ENCODE assay signal across 8 cellular contexts in genomic region chr17:2828396-2829038, GRCh38. TPM values are rescaled to one million over a fixed set of nuclear protein-coding genes. Genes with fewer than 3 reads are reported as not detected.
DNase-seq lines count a peak whose midpoint lies in the region; ATAC-seq and TF ChIP-seq lines count a peak whose summit lies in the region.

No MANE protein-coding gene starts in this region.

- H3K4me1 ChIP-seq in liver (ENCODE audit: control insufficient read depth in 4 of 4, insufficient read depth in 4 of 4, low read length in 3 of 4) = peaks cover 0 to 2% (median 0%) of the 10 kb centered on the region in 4 donors

- H3K27me3 ChIP-seq in liver (ENCODE audit: control insufficient read depth in 4 of 4, insufficient read depth in 4 of 4, low read length in 3 of 4) = no peaks in the 10 kb centered on the region

- TF ChIP-seq CTCF in coronary artery (IDR thresholded peaks at IDR 0.05) (peak; percentile 89), liver (IDR thresholded peaks at IDR 0.05; ENCODE audit: low read depth, low read length, missing input control) (peak; percentile 86)

- ATAC-seq in GM19452 (IDR thresholded peaks at IDR 0.05; ENCODE audit: unreplicated experiment) = peak; percentile 67
- ATAC-seq in GM19395 (IDR thresholded peaks at IDR 0.05; ENCODE audit: unreplicated experiment) = no peak

- no peaks in the 10 kb centered on the region for H3K9me3 ChIP-seq in liver (ENCODE audit: control insufficient read depth in 4 of 4, low read length in 3 of 4)

- H3K27ac ChIP-seq in coronary artery = no peak overlapping the region
- no peak overlapping the region for H3K27ac ChIP-seq in liver (ENCODE audit: low read depth in 1 of 2, low read length in 2 of 2)

- no peak overlapping the region for H3K4me3 ChIP-seq in coronary artery
- no peak overlapping the region for H3K4me3 ChIP-seq in liver (ENCODE audit: low read depth in 1 of 3, low read length in 3 of 3)

- H3K9ac ChIP-seq in liver (ENCODE audit: low read depth in 1 of 2, low read length in 2 of 2) = no peak overlapping the region

- 20% methylated on average over 14 of the region's 14 CpGs for WGBS in liver

- DNase-seq in AG20443 (ENCODE audit: low spot score) (peak; percentile 89), NCI-H460 (ENCODE audit: extremely low read depth, low read depth) (peak; percentile 50), coronary artery (ENCODE audit: low spot score) (no peak)
- peak; percentile 68 to 72 for DNase-seq in activated CD4-positive, alpha-beta T cell treated with anti-CD3 and anti-CD28 coated beads, Interleukin-2, amount 50 U/mL, for 24 hours (ENCODE audit: low read depth in 1 of 2, low spot score in 1 of 2)
- peak; percentile 60 to 78 (median 61) for DNase-seq in stimulated activated CD4-positive, alpha-beta T cell treated with anti-CD3 and anti-CD28 coated beads, TNF-alpha, amount 100 ng/mL, for 24 hours (ENCODE audit: low read depth in 3 of 3)

- H3K36me3 ChIP-seq in liver (ENCODE audit: control insufficient read depth in 4 of 4, insufficient read depth in 3 of 4, low read depth in 1 of 4, low read length in 3 of 4) = no peaks in the 10 kb centered on the region

- peak; percentile 84 to 92 for TF ChIP-seq RAD21 in liver (IDR thresholded peaks at IDR 0.05)

TF ChIP-seq in liver, 16 proteins besides CTCF, POLR2A, EP300 and RAD21:
- TF ChIP-seq RXRA (IDR thresholded peaks at IDR 0.05) = peak; percentile 68 to 86
- no peak for TF ChIP-seq EGR1 (IDR thresholded peaks at IDR 0.05; ENCODE audit: low read depth in 2 of 2)
TF ChIP-seq in liver: peak in this region for 1.

RNA-seq across cellular contexts. Expression of gene RAP1GAP2, which starts 32.3 kb away (rescaled TPM):
- total RNA-seq in NCI-H460 (2014; rRNA removed; shearing (Covaris generic)) = 13.6 and 14.2 TPM in 2 replicates
- polyA plus RNA-seq in NCI-H460 (2014; cell fraction: nucleus; rRNA removed) = 14.8 and 24.1 TPM in 2 replicates
- 1 to 10 TPM; 1.6 to 1.7 TPM for total RNA-seq in liver
- polyA plus RNA-seq in liver = under 1 TPM; 0.56 to 0.68 TPM
